ENCODE assay signal across 1 cellular context in the genomic region with DNA sequence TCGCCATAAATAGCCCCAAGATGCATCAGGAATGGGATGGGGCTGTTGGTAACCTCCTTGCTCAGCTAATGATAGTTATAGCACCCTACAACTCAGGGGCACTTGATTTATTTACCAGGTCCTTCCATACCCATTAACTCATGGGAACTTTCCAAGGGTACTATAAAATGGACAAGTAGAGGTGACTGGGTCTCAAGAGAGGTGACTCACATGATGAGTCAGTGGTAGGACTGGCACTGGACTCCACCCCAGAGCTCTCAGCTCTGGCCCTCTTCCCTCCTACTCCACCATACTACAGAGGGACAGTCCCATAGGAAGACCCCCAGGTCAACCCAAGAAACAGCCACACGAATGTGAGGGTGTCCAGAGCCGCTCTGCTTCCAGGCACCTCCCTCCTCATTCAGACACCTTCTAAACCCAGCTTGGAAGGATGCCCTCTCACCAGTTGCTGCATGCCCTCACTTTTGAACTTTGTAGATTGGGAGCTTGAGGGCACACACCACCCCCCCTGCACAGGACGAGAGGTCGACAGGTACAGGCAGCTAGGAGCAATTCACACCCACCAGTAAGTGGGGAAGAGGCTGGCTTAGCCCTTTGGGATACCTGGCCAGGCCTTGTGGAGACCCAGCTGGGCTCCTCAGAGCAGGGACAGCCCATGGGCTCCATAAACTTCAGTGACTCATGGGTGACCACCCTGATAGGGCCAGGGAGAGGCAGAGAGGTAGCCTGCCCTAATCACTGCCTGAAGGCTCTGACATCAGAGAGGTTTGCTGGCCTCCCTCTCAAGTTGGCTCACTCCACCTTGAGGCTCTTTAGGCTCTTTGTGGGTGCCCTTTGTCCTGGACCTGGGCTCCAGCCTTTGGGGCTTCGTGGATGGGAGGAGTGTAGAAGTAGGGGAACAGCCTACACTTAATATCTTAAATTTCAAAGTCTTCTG.
TF ChIP-seq lines count a peak whose summit lies in the region.

No MANE protein-coding gene starts in this region.

TF ChIP-seq in WTC11, 78 proteins besides CTCF, POLR2A, EP300 and RAD21 (continued from another document):
- TF ChIP-seq AFF4 (CRISPR knock-in tag; IDR thresholded peaks at IDR 0.05; ENCODE audit: borderline replicate concordance) (no peak), JUN (CRISPR knock-in tag; IDR thresholded peaks at IDR 0.05) (no peak), EMX1 (CRISPR knock-in tag; IDR thresholded peaks at IDR 0.05) (no peak), FOXP1 (CRISPR knock-in tag; IDR thresholded peaks at IDR 0.05; ENCODE audit: borderline replicate concordance) (no peak), ESRRA (CRISPR knock-in tag; IDR thresholded peaks at IDR 0.05; ENCODE audit: borderline replicate concordance) (no peak), ZNF281 (CRISPR knock-in tag; IDR thresholded peaks at IDR 0.05) (no peak), RELA (CRISPR knock-in tag; IDR thresholded peaks at IDR 0.05; ENCODE audit: borderline replicate concordance) (no peak)
- TF ChIP-seq, protein P1, sequence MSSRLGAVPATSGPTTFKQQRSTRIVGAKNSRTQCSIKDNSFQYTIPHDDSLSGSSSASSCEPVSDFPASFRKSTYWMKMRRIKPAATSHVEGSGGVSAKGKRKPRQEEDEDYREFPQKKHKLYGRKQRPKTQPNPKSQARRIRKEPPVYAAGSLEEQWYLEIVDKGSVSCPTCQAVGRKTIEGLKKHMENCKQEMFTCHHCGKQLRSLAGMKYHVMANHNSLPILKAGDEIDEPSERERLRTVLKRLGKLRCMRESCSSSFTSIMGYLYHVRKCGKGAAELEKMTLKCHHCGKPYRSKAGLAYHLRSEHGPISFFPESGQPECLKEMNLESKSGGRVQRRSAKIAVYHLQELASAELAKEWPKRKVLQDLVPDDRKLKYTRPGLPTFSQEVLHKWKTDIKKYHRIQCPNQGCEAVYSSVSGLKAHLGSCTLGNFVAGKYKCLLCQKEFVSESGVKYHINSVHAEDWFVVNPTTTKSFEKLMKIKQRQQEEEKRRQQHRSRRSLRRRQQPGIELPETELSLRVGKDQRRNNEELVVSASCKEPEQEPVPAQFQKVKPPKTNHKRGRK (CRISPR knock-in tag; IDR thresholded peaks at IDR 0.05; ENCODE audit: borderline replicate concordance), result no peak
